15 cellular contexts compared by ENCODE assay signal in the genomic region with DNA sequence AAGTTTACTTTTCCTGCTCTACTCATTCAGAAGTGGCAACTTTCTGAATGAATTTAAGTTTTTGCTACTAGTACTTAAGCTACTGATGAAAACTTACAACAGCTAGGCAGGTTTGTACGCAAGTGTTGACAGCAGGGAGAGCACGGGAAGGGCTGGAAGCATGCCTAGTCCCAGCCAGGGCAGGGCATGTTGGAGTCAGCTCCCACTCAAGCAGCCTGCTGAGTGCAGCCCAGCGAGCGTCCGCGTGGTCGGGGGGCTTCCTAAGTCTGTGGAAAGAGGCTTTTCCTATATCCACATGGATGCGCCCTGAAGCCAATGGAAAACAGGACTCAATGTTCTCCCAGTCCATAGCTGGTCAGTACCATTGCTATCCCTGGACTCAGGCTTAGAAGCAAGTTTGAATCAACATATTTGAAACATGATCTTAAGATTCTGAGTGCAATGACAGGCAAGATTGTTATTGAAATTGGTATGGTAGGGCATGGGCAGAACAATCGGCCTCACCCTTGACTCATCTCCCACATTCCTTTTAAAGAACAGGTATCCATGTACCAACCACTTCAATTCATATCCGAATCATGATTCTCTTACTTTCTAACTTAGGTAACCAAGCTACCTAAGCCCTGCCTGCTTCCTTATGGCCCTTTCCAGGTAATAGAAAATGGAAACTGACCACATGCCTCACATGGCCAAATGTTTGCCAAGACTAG.
"Had no signal": no experiment of that assay in that cellular context is flagged by ENCODE, and none has a peak within 500 bp of the region (broad histone marks: within the 10 kb centered on the region; RNA-seq: fewer than 3 reads in every experiment).

No MANE protein-coding gene starts in this region.

- H3K4me1 ChIP-seq: uterus had no signal

- H3K9me3 Mint-ChIP-seq: activated T-helper 1 cell treated with anti-CD3 and anti-CD28 coated beads, Interleukin-12 subunit alpha, Interleukin-12 subunit beta, Interleukin-2, Interleukin-4 antibody, amounts not matched to agents 30 ng/mL and 10 ng/mL and 1 ng/mL, durations not matched to agents 14 hours and 24 hours and 36 hours; stimulated activated memory B cell treated with anti-CD40 and anti-IgM and Interleukin-4, amounts not matched to agents 10 μg/mL and 1 μg/mL and 100 μg/mL, for 72 hours; T-helper 2 cell treated with Interferon-gamma antibody and Interleukin-4, amounts not matched to agents 5 μg/mL and 100 μg/mL, for 36 hours had no signal

- H3K27ac ChIP-seq: esophagus muscularis mucosa, neutrophil, tibial nerve, uterus had no signal

- ATAC-seq: activated CD4-positive, CD25-positive, alpha-beta regulatory T cell treated with anti-CD3 and anti-CD28 coated beads, Interleukin-2, amount 50 U/mL, for 24 hours; stimulated activated memory B cell treated with anti-CD40 and anti-IgM and Interleukin-4, amounts not matched to agents 10 μg/mL and 1 μg/mL and 100 μg/mL, for 72 hours had no signal

- H3K4me3 Mint-ChIP-seq: activated T-helper 1 cell treated with anti-CD3 and anti-CD28 coated beads, Interleukin-12 subunit alpha, Interleukin-12 subunit beta, Interleukin-2, Interleukin-4 antibody, amounts not matched to agents 30 ng/mL and 10 ng/mL and 1 ng/mL, durations not matched to agents 14 hours and 24 hours and 36 hours; stimulated activated memory B cell treated with anti-CD40 and anti-IgM and Interleukin-4, amounts not matched to agents 10 μg/mL and 1 μg/mL and 100 μg/mL, for 72 hours; T-helper 2 cell treated with Interferon-gamma antibody and Interleukin-4, amounts not matched to agents 5 μg/mL and 100 μg/mL, for 36 hours had no signal

- DNase-seq: activated CD4-positive, alpha-beta T cell treated with anti-CD3 and anti-CD28 coated beads, Interleukin-2, amount 50 U/mL, for 1 hour; anterior cingulate cortex; glutamatergic neuron; retina; stimulated activated CD4-positive, alpha-beta T cell treated with anti-CD3 and anti-CD28 coated beads, Interleukin-2, amount 100 ng/mL, for 48 hours; SW 1271; uterus had no signal

- H3K27me3 ChIP-seq: esophagus muscularis mucosa, neutrophil, tibial nerve, uterus had no signal

- FAIRE-seq: endometrium had no signal

- H3K9me3 ChIP-seq: esophagus muscularis mucosa, neutrophil, tibial nerve, uterus had no signal

- H3K36me3 ChIP-seq: uterus had no signal

- H3K4me3 ChIP-seq: esophagus muscularis mucosa, tibial nerve, uterus had no signal

- H3K27ac Mint-ChIP-seq: activated T-helper 1 cell treated with anti-CD3 and anti-CD28 coated beads, Interleukin-12 subunit alpha, Interleukin-12 subunit beta, Interleukin-2, Interleukin-4 antibody, amounts not matched to agents 30 ng/mL and 10 ng/mL and 1 ng/mL, durations not matched to agents 14 hours and 24 hours and 36 hours; stimulated activated memory B cell treated with anti-CD40 and anti-IgM and Interleukin-4, amounts not matched to agents 10 μg/mL and 1 μg/mL and 100 μg/mL, for 72 hours; T-helper 2 cell treated with Interferon-gamma antibody and Interleukin-4, amounts not matched to agents 5 μg/mL and 100 μg/mL, for 36 hours had no signal

- H3K27me3 Mint-ChIP-seq: stimulated activated memory B cell treated with anti-CD40 and anti-IgM and Interleukin-4, amounts not matched to agents 10 μg/mL and 1 μg/mL and 100 μg/mL, for 72 hours had no signal
